ENCODE assay signal across 29 cellular contexts in the genomic region with DNA sequence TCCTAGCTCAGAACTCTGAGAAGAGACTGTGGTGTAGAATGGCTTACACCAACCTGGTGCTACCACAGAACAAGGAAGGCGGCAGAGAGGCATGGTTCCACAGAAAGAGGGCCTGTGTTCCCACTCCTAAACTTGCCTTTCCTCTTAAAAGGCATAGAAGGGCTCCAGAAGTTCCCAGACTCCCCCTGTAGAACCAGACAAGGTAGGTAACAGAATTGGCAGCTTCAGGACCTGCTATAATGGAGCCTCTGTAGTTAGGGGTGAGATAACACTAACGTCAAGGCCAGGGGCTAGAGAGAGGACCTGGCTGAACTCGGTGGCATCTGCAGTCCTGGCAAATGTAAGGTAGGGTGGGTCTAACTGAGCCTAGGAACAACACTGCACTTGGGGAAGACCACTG.
"Had no signal": no experiment of that assay in that cellular context is flagged by ENCODE, and none has a peak within 500 bp of the region (broad histone marks: within the 10 kb centered on the region; RNA-seq: fewer than 3 reads in every experiment).

No MANE protein-coding gene starts in this region.

- H3K4me3 Mint-ChIP-seq: naive thymus-derived CD4-positive, alpha-beta T cell; natural killer cell; nephron; neural progenitor cell; stimulated activated memory B cell treated with anti-CD40 and anti-IgM and Interleukin-4, amounts not matched to agents 10 μg/mL and 1 μg/mL and 100 μg/mL, for 72 hours; stimulated activated naive CD8-positive, alpha-beta T cell treated with anti-CD3 and anti-CD28 coated beads, Interleukin-15, Interleukin-2, amounts not matched to agents 100 ng/mL and 50 ng/mL, for 24 hours had no signal

- H3K36me3 ChIP-seq: neural progenitor cell, ovary, right lobe of liver, sigmoid colon, stomach, thoracic aorta, thyroid gland, tibial nerve, upper lobe of left lung, uterus had no signal

- H3K4me3 ChIP-seq: neural progenitor cell, ovary, psoas muscle, right lobe of liver, sigmoid colon, stomach, thoracic aorta, thyroid gland, tibial nerve, upper lobe of left lung, uterus had no signal

- H3K36me3 Mint-ChIP-seq: naive thymus-derived CD4-positive, alpha-beta T cell; natural killer cell; neural progenitor cell; stimulated activated memory B cell treated with anti-CD40 and anti-IgM and Interleukin-4, amounts not matched to agents 10 μg/mL and 1 μg/mL and 100 μg/mL, for 72 hours had no signal

- H3K4me1 Mint-ChIP-seq: nephron, neural progenitor cell had no signal

- DNase-seq: naive thymus-derived CD4-positive, alpha-beta T cell; natural killer cell; occipital lobe; ovary; posterior cingulate gyrus; psoas muscle; right cardiac atrium; right lobe of liver; sigmoid colon; small intestine; stimulated activated CD4-positive, alpha-beta T cell treated with anti-CD3 and anti-CD28 coated beads, Interleukin-15, amount 100 ng/mL, for 24 hours; stimulated activated CD4-positive, alpha-beta T cell treated with anti-CD3 and anti-CD28 coated beads, Interleukin-2, amount 100 ng/mL, for 24 hours; stimulated activated CD4-positive, alpha-beta T cell treated with anti-CD3 and anti-CD28 coated beads, Interleukin-2, amount 100 ng/mL, for 48 hours; stimulated activated CD4-positive, alpha-beta T cell treated with anti-CD3 and anti-CD28 coated beads, Interleukin-4, amount 100 ng/mL, for 4 hours; stimulated activated CD8-positive, alpha-beta memory T cell treated with anti-CD3 and anti-CD28 coated beads, Interleukin-4, amount 100 ng/mL, for 48 hours; stimulated activated naive CD4-positive, alpha-beta T cell treated with Interleukin-2 at 50 U/mL for 16 hours; stomach; thyroid gland; trophoblast cell; upper lobe of left lung; uterus had no signal

- H3K27me3 Mint-ChIP-seq: progenitor cell of endocrine pancreas; stimulated activated memory B cell treated with anti-CD40 and anti-IgM and Interleukin-4, amounts not matched to agents 10 μg/mL and 1 μg/mL and 100 μg/mL, for 72 hours; stimulated activated naive CD8-positive, alpha-beta T cell treated with anti-CD3 and anti-CD28 coated beads, Interleukin-15, Interleukin-2, amounts not matched to agents 100 ng/mL and 50 ng/mL, for 24 hours had no signal

- H3K27me3 ChIP-seq: neural progenitor cell, ovary, right lobe of liver, sigmoid colon, stomach, thyroid gland, tibial nerve, upper lobe of left lung, uterus had no signal

- H3K4me1 ChIP-seq: neural progenitor cell, tibial nerve, uterus had no signal

- H2AFZ ChIP-seq: neural progenitor cell, parathyroid adenoma had no signal

- H3K9me3 Mint-ChIP-seq: naive thymus-derived CD4-positive, alpha-beta T cell; natural killer cell; nephron; neural progenitor cell; stimulated activated memory B cell treated with anti-CD40 and anti-IgM and Interleukin-4, amounts not matched to agents 10 μg/mL and 1 μg/mL and 100 μg/mL, for 72 hours; stimulated activated naive CD8-positive, alpha-beta T cell treated with anti-CD3 and anti-CD28 coated beads, Interleukin-15, Interleukin-2, amounts not matched to agents 100 ng/mL and 50 ng/mL, for 24 hours had no signal

- H3K79me2 ChIP-seq: parathyroid adenoma had no signal

- H3K27ac Mint-ChIP-seq: natural killer cell; nephron; neural progenitor cell; progenitor cell of endocrine pancreas; stimulated activated memory B cell treated with anti-CD40 and anti-IgM and Interleukin-4, amounts not matched to agents 10 μg/mL and 1 μg/mL and 100 μg/mL, for 72 hours; stimulated activated naive CD8-positive, alpha-beta T cell treated with anti-CD3 and anti-CD28 coated beads, Interleukin-15, Interleukin-2, amounts not matched to agents 100 ng/mL and 50 ng/mL, for 24 hours had no signal

- ATAC-seq: naive thymus-derived CD4-positive, alpha-beta T cell; natural killer cell; psoas muscle; right cardiac atrium; right lobe of liver; stimulated activated memory B cell treated with anti-CD40 and anti-IgM and Interleukin-4, amounts not matched to agents 10 μg/mL and 1 μg/mL and 100 μg/mL, for 72 hours had no signal

- H3K9me3 ChIP-seq: ovary, psoas muscle, right lobe of liver, sigmoid colon, stomach, thoracic aorta, thyroid gland, tibial nerve, upper lobe of left lung, uterus had no signal

- H3K4me2 ChIP-seq: neural progenitor cell had no signal

- H3K27ac ChIP-seq: neural progenitor cell, ovary, parathyroid adenoma, psoas muscle, right lobe of liver, sigmoid colon, stomach, thoracic aorta, thyroid gland, tibial nerve, upper lobe of left lung, uterus had no signal
